In the genomic region with DNA sequence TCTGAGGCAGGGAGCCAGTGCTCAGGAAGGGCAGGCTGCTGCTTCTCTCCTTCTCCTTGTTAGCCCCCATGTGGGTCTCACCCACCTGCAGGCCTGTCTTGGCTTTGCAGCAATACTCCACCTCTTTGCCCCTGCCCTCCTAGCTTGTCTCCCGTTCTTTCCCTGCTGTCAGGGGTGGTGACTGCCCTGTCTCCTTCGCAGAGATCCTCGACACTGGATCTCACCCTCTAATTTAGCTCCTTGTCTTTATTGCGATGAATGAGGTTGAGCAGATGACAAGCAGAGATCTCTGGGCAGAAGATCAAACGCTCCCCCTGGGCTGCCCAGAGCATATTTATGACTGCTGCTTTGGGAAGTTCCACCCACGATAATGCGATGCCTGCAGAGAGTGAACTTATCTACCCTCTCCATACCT, we compare ENCODE assay signal across 2 cellular contexts.
TF ChIP-seq lines count a peak whose summit lies in the region.

No MANE protein-coding gene starts in this region.

TF ChIP-seq in SK-N-SH, 30 proteins besides CTCF, POLR2A, EP300 and RAD21 (continued from another document):
- TF ChIP-seq, protein P1, sequence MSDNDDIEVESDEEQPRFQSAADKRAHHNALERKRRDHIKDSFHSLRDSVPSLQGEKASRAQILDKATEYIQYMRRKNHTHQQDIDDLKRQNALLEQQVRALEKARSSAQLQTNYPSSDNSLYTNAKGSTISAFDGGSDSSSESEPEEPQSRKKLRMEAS (IDR thresholded peaks at IDR 0.05; ENCODE audit: low read depth): no peak
- TF ChIP-seq FOXJ3 (CRISPR knock-in tag; IDR thresholded peaks at IDR 0.05): no peak
TF ChIP-seq in SK-N-SH: peak in this region for 0.

TF ChIP-seq in K562, 482 proteins besides CTCF, POLR2A, EP300 and RAD21 (continued from another document and continues in another):
- TF ChIP-seq, protein P2, sequence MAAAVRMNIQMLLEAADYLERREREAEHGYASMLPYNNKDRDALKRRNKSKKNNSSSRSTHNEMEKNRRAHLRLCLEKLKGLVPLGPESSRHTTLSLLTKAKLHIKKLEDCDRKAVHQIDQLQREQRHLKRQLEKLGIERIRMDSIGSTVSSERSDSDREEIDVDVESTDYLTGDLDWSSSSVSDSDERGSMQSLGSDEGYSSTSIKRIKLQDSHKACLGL (CRISPR knock-in tag; IDR thresholded peaks at IDR 0.05; ENCODE audit: borderline replicate concordance, poor library complexity, severe bottlenecking): no peak
- TF ChIP-seq SIN3B (IDR thresholded peaks at IDR 0.05; ENCODE audit: low read depth): no peak
- no peak for TF ChIP-seq HDAC6 (IDR thresholded peaks at IDR 0.05; ENCODE audit: low read depth, low read length)
- TF ChIP-seq ZBTB8A (IDR thresholded peaks at IDR 0.05; ENCODE audit: partially characterized antibody): no peak
- TF ChIP-seq FUS (optimal IDR thresholded peaks at IDR 0.05; ENCODE audit: low read depth, low read length): no peak
- no peak for TF ChIP-seq YBX1 (IDR thresholded peaks at IDR 0.05)
- TF ChIP-seq GTF2B (IDR thresholded peaks at IDR 0.05; ENCODE audit: extremely low read depth, insufficient read length): no peak
- TF ChIP-seq RBM22 (IDR thresholded peaks at IDR 0.05; ENCODE audit: low read depth, low read length, poor library complexity, severe bottlenecking): no peak
- TF ChIP-seq, protein P3, sequence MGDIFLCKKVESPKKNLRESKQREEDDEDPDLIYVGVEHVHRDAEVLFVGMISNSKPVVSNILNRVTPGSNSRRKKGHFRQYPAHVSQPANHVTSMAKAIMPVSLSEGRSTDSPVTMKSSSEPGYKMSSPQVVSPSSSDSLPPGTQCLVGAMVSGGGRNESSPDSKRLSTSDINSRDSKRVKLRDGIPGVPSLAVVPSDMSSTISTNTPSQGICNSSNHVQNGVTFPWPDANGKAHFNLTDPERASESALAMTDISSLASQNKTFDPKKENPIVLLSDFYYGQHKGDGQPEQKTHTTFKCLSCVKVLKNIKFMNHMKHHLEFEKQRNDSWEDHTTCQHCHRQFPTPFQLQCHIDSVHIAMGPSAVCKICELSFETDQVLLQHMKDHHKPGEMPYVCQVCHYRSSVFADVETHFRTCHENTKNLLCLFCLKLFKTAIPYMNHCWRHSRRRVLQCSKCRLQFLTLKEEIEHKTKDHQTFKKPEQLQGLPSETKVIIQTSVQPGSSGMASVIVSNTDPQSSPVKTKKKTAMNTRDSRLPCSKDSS (IDR thresholded peaks at IDR 0.05; ENCODE audit: low read depth, partially characterized antibody): no peak
- no peak for TF ChIP-seq ETS2 (tag; IDR thresholded peaks at IDR 0.05; ENCODE audit: borderline replicate concordance, poor library complexity, severe bottlenecking)
- TF ChIP-seq DPF2 (IDR thresholded peaks at IDR 0.05): no peak
- no peak for TF ChIP-seq MCM7 (IDR thresholded peaks at IDR 0.05)
- TF ChIP-seq SMAD1 (IDR thresholded peaks at IDR 0.05; ENCODE audit: low read depth, low read length, partially characterized antibody): no peak
- TF ChIP-seq TCF3 (CRISPR knock-in tag; IDR thresholded peaks at IDR 0.05): peak; percentile 40; the same call in 1 of the 2 replicates
- TF ChIP-seq BMI1 (IDR thresholded peaks at IDR 0.05; ENCODE audit: low read length): no peak
- no peak for TF ChIP-seq TAF9B (IDR thresholded peaks at IDR 0.05; ENCODE audit: partially characterized antibody)
- TF ChIP-seq, protein P4, sequence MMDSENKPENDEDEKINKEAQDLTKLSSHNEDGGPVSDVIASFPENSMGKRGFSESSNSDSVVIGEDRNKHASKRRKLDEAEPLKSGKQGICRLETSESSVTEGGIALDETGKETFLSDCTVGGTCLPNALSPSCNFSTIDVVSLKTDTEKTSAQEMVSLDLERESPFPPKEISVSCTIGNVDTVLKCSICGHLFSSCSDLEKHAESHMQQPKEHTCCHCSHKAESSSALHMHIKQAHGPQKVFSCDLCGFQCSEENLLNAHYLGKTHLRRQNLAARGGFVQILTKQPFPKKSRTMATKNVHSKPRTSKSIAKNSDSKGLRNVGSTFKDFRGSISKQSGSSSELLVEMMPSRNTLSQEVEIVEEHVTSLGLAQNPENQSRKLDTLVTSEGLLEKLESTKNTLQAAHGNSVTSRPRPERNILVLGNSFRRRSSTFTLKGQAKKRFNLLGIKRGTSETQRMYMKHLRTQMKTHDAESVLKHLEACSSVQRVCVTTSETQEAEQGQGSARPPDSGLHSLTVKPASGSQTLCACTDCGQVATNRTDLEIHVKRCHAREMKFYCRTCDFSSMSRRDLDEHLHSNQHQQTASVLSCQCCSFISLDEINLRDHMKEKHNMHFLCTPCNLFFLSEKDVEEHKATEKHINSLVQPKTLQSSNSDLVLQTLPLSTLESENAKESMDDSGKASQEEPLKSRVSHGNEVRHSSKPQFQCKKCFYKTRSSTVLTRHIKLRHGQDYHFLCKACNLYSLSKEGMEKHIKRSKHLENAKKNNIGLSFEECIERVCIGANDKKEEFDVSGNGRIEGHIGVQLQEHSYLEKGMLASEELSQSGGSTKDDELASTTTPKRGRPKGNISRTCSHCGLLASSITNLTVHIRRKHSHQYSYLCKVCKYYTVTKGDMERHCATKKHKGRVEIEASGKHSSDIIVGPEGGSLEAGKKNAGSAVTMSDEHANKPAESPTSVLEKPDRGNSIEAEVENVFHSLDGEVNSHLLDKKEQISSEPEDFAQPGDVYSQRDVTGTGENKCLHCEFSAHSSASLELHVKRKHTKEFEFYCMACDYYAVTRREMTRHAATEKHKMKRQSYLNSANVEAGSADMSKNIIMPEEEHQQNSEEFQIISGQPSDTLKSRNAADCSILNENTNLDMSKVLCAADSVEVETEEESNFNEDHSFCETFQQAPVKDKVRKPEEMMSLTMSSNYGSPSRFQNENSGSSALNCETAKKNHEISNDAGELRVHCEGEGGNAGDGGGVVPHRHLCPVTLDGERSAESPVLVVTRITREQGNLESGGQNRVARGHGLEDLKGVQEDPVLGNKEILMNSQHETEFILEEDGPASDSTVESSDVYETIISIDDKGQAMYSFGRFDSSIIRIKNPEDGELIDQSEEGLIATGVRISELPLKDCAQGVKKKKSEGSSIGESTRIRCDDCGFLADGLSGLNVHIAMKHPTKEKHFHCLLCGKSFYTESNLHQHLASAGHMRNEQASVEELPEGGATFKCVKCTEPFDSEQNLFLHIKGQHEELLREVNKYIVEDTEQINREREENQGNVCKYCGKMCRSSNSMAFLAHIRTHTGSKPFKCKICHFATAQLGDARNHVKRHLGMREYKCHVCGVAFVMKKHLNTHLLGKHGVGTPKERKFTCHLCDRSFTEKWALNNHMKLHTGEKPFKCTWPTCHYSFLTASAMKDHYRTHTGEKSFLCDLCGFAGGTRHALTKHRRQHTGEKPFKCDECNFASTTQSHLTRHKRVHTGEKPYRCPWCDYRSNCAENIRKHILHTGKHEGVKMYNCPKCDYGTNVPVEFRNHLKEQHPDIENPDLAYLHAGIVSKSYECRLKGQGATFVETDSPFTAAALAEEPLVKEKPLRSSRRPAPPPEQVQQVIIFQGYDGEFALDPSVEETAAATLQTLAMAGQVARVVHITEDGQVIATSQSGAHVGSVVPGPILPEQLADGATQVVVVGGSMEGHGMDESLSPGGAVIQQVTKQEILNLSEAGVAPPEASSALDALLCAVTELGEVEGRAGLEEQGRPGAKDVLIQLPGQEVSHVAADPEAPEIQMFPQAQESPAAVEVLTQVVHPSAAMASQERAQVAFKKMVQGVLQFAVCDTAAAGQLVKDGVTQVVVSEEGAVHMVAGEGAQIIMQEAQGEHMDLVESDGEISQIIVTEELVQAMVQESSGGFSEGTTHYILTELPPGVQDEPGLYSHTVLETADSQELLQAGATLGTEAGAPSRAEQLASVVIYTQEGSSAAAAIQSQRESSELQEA (IDR thresholded peaks at IDR 0.05; ENCODE audit: low read depth): no peak
- TF ChIP-seq, protein P5, sequence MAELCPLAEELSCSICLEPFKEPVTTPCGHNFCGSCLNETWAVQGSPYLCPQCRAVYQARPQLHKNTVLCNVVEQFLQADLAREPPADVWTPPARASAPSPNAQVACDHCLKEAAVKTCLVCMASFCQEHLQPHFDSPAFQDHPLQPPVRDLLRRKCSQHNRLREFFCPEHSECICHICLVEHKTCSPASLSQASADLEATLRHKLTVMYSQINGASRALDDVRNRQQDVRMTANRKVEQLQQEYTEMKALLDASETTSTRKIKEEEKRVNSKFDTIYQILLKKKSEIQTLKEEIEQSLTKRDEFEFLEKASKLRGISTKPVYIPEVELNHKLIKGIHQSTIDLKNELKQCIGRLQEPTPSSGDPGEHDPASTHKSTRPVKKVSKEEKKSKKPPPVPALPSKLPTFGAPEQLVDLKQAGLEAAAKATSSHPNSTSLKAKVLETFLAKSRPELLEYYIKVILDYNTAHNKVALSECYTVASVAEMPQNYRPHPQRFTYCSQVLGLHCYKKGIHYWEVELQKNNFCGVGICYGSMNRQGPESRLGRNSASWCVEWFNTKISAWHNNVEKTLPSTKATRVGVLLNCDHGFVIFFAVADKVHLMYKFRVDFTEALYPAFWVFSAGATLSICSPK (IDR thresholded peaks at IDR 0.05; ENCODE audit: borderline replicate concordance): no peak
- no peak for TF ChIP-seq ZNF140 (CRISPR knock-in tag; IDR thresholded peaks at IDR 0.05)
- no peak for TF ChIP-seq ZNF146 (CRISPR knock-in tag; IDR thresholded peaks at IDR 0.05; ENCODE audit: unreplicated experiment)
- TF ChIP-seq CBFA2T3 (IDR thresholded peaks at IDR 0.05): peak; percentile 61
- no peak for TF ChIP-seq PCBP1 (IDR thresholded peaks at IDR 0.05; ENCODE audit: low read depth, low read length, poor library complexity, severe bottlenecking)
- TF ChIP-seq, protein P6, sequence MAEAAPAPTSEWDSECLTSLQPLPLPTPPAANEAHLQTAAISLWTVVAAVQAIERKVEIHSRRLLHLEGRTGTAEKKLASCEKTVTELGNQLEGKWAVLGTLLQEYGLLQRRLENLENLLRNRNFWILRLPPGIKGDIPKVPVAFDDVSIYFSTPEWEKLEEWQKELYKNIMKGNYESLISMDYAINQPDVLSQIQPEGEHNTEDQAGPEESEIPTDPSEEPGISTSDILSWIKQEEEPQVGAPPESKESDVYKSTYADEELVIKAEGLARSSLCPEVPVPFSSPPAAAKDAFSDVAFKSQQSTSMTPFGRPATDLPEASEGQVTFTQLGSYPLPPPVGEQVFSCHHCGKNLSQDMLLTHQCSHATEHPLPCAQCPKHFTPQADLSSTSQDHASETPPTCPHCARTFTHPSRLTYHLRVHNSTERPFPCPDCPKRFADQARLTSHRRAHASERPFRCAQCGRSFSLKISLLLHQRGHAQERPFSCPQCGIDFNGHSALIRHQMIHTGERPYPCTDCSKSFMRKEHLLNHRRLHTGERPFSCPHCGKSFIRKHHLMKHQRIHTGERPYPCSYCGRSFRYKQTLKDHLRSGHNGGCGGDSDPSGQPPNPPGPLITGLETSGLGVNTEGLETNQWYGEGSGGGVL (CRISPR knock-in tag; IDR thresholded peaks at IDR 0.05): no peak
- no peak for TF ChIP-seq POLR2B (IDR thresholded peaks at IDR 0.05; ENCODE audit: low read depth, partially characterized antibody)
- TF ChIP-seq PBX2 (CRISPR knock-in tag; IDR thresholded peaks at IDR 0.05; ENCODE audit: low read depth): no peak
- TF ChIP-seq PBX2 (tag; conservative IDR thresholded peaks at IDR 0.05; ENCODE audit: low read depth): peak; percentile 46
- TF ChIP-seq TEAD4 (IDR thresholded peaks at IDR 0.05; ENCODE audit: low read length): 0 out of 2 replicates have a peak, but pooled peaks have one; percentile 36
- no peak for TF ChIP-seq TEAD4 (CRISPR knock-in tag; IDR thresholded peaks at IDR 0.05; ENCODE audit: borderline replicate concordance)
- no peak for TF ChIP-seq MAZ (CRISPR knock-in tag; conservative IDR thresholded peaks at IDR 0.05 in 1 of 2, IDR thresholded peaks at IDR 0.05 in 1 of 2)
- no peak for TF ChIP-seq E2F3 (CRISPR knock-in tag; IDR thresholded peaks at IDR 0.05)
- no peak for TF ChIP-seq ZNF589 (CRISPR knock-in tag; IDR thresholded peaks at IDR 0.05; ENCODE audit: low read depth)
- peak; percentile 20; the same call in 1 of the 2 replicates for TF ChIP-seq TAL1 (IDR thresholded peaks at IDR 0.05)
- TF ChIP-seq ZNF586 (CRISPR knock-in tag; conservative IDR thresholded peaks at IDR 0.05): no peak
- 0 out of 2 replicates have a peak, but pooled peaks have one; percentile 9 for TF ChIP-seq ARID1B (IDR thresholded peaks at IDR 0.05)
- TF ChIP-seq ZNF174 (CRISPR knock-in tag; IDR thresholded peaks at IDR 0.05): no peak
- no peak for TF ChIP-seq ZNF77 (CRISPR knock-in tag; IDR thresholded peaks at IDR 0.05)
- no peak for TF ChIP-seq FOXJ3 (CRISPR knock-in tag; IDR thresholded peaks at IDR 0.05)
- no peak for TF ChIP-seq RBM14 (IDR thresholded peaks at IDR 0.05; ENCODE audit: borderline replicate concordance, insufficient read depth, low read depth, low read length)
- TF ChIP-seq CREBBP (IDR thresholded peaks at IDR 0.05; ENCODE audit: low read depth, low read length): no peak
- no peak for TF ChIP-seq SMARCB1 (IDR thresholded peaks at IDR 0.05; ENCODE audit: insufficient read length, low read depth)
- no peak for TF ChIP-seq BACH1 (tag; IDR thresholded peaks at IDR 0.05)
- no peak for TF ChIP-seq ZNF561 (CRISPR knock-in tag; conservative IDR thresholded peaks at IDR 0.05)
- TF ChIP-seq THRB (CRISPR knock-in tag; conservative IDR thresholded peaks at IDR 0.05): no peak
- no peak; the same call in 1 of the 2 replicates for TF ChIP-seq CBFA2T2 (conservative IDR thresholded peaks at IDR 0.05)
